In genomic region chr4:174225247-174226054, GRCh38 we compare ENCODE assay signal across 21 cellular contexts. TPM values are rescaled to one million over a fixed set of nuclear protein-coding genes. Genes with fewer than 3 reads are reported as not detected.
A peak's percentile ranks its signal among the peaks of the same experiment; 100 is the strongest.
DNase-seq lines count a peak whose midpoint lies in the region; ATAC-seq and TF ChIP-seq lines count a peak whose summit lies in the region.
"Had no signal": no experiment of that assay in that cellular context is flagged by ENCODE, and none has a peak within 500 bp of the region (broad histone marks: within the 10 kb centered on the region; RNA-seq: fewer than 3 reads in every experiment).

No MANE protein-coding gene starts in this region.

- peak; percentile 10; the same call in 1 of the 2 replicates for TF ChIP-seq RAD21 in SK-N-SH (IDR thresholded peaks at IDR 0.05; ENCODE audit: low read length)

- peak overlapping the region in 1 of 2 experiments; percentile 90; a peak in 2 of 4 replicates for H3K27ac ChIP-seq in SK-N-SH (ENCODE audit: low read depth in 2 of 2, low read length in 1 of 2)
- H3K27ac ChIP-seq: BLaER1 treated with 17β-estradiol and CSF1 and Interleukin-3, amounts not matched to agents 10 nM and 100 nM; PC-9 had no signal

- H3K27ac Mint-ChIP-seq in mesothelial cell of epicardium (peak overlapping the region; percentile 6), chondrocyte (ENCODE audit: unreplicated experiment) (no peak overlapping the region)
- H3K27ac Mint-ChIP-seq: CD4-positive, alpha-beta memory T cell; GM23338 had no signal

- DNase-seq in HEK293T (ENCODE audit: extremely low spot score) (peak; percentile 39), SK-N-SH (peak; percentile 56), mesothelial cell of epicardium (ENCODE audit: low spot score in 2 of 2, unreplicated experiment in 2 of 2) (no peak), chondrocyte (ENCODE audit: low spot score) (no peak), iPS-NIHi11 (ENCODE audit: low spot score) (no peak)
- no peak for DNase-seq in activated T-cell treated with anti-CD3 and anti-CD28 coated beads, Interleukin-2, amount 50 U/mL, for 1 hour
- DNase-seq: ACHN; Caco-2; CD4-positive, alpha-beta memory T cell; DND-41; MG63; NCI-H1417 treated with DMSO at 0.1 percent for 48 hours; NCI-H187; NCI-H69; PC-9; RPMI8226; SHP77 treated with DMSO at 0.1 percent for 48 hours had no signal

- peaks cover 0 to 16% of the 10 kb centered on the region in 2 experiments; a peak in 2 of 4 replicates for H3K4me1 ChIP-seq in SK-N-SH (ENCODE audit: control insufficient read depth in 1 of 2, insufficient read depth in 2 of 2, low read depth in 1 of 2, low read length in 1 of 2)
- H3K4me1 ChIP-seq: BLaER1 treated with 17β-estradiol and CSF1 and Interleukin-3, amounts not matched to agents 10 nM and 100 nM; Caco-2; HAP-1 had no signal

- CTCF ChIA-PET in HEK293T (lab: Yijun Ruan, JAX) (interaction anchor here (0.6 to 1.6 kb wide), 2 partner anchors 42 to 59 kb away, joined by 3 to 4 read pairs; no protein-coding TSS in a partner anchor), SK-N-SH (lab: Yijun Ruan, JAX) (interaction anchor here (2.1 kb wide), 1 partner anchor 94 kb away, joined by 7 read pairs; no protein-coding TSS in a partner anchor)

- H3K9ac ChIP-seq in SK-N-SH = no peak overlapping the region
- H3K9ac ChIP-seq: BLaER1 treated with 17β-estradiol and CSF1 and Interleukin-3, amounts not matched to agents 10 nM and 100 nM had no signal

- WGBS in SK-N-SH (ENCODE audit: low lambda C conversion rate) = 76% methylated on average over 10 of the region's 10 CpGs

- H2AFZ ChIP-seq in SK-N-SH (ENCODE audit: low read depth) = no peak overlapping the region
- H2AFZ ChIP-seq: GM23338, PC-9 had no signal

- no peaks in the 10 kb centered on the region for H3K36me3 Mint-ChIP-seq in mesothelial cell of epicardium
- H3K36me3 Mint-ChIP-seq in chondrocyte (ENCODE audit: low read depth) = no peaks in the 10 kb centered on the region
- H3K36me3 Mint-ChIP-seq: CD4-positive, alpha-beta memory T cell had no signal

- no peaks in the 10 kb centered on the region for H4K20me1 ChIP-seq in SK-N-SH (ENCODE audit: insufficient read depth)

- POLR2A ChIA-PET in HEK293T (lab: Yijun Ruan, JAX) = interaction anchor here (0.6 kb wide), 1 partner anchor 8 kb away, joined by 3 read pairs; no protein-coding TSS in a partner anchor
- POLR2A ChIA-PET in SK-N-SH (lab: Yijun Ruan, JAX) = no interaction called here

- TF ChIP-seq EP300 in SK-N-SH (IDR thresholded peaks at IDR 0.05; ENCODE audit: borderline replicate concordance in 1 of 2, low read depth in 1 of 2, low read length in 1 of 2) = peak in 1 of 2 experiments; percentile 66; a peak in 1 of 4 replicates

- TF ChIP-seq CTCF in SK-N-SH (IDR thresholded peaks at IDR 0.05) = no peak
- TF ChIP-seq CTCF in mesothelial cell of epicardium (IDR thresholded peaks at IDR 0.05; ENCODE audit: unreplicated experiment) = no peak
- no peak for TF ChIP-seq CTCF in chondrocyte (IDR thresholded peaks at IDR 0.05)

- H3K4me1 Mint-ChIP-seq in mesothelial cell of epicardium = peaks cover 10% of the 10 kb centered on the region
- no peaks in the 10 kb centered on the region for H3K4me1 Mint-ChIP-seq in chondrocyte (ENCODE audit: low read depth)
- H3K4me1 Mint-ChIP-seq: CD4-positive, alpha-beta memory T cell; GM23338 had no signal

- no peak overlapping the region for H3K4me2 ChIP-seq in SK-N-SH
- H3K4me2 ChIP-seq: BLaER1 treated with 17β-estradiol and CSF1 and Interleukin-3, amounts not matched to agents 10 nM and 100 nM; GM23338; PC-9 had no signal

- peaks cover 7% of the 10 kb centered on the region for H3F3A ChIP-seq in SK-N-SH (replicated peaks; ENCODE audit: insufficient read depth)

- no peaks in the 10 kb centered on the region for H3K9me2 ChIP-seq in SK-N-SH

- no peak for ATAC-seq in GM21447 (IDR thresholded peaks at IDR 0.05; ENCODE audit: unreplicated experiment)
- ATAC-seq: GM23338 had no signal

- H3K36me3 ChIP-seq in SK-N-SH (replicated peaks in 1 of 2; ENCODE audit: control insufficient read depth in 1 of 2, insufficient read depth in 2 of 2, low read length in 1 of 2) = no peaks in the 10 kb centered on the region
- H3K36me3 ChIP-seq: BLaER1 treated with 17β-estradiol and CSF1 and Interleukin-3, amounts not matched to agents 10 nM and 100 nM; HAP-1; MG63 had no signal

- H3K4me3 Mint-ChIP-seq in mesothelial cell of epicardium = no peak overlapping the region
- H3K4me3 Mint-ChIP-seq in chondrocyte (ENCODE audit: unreplicated experiment) = no peak overlapping the region
- H3K4me3 Mint-ChIP-seq: CD4-positive, alpha-beta memory T cell; GM23338 had no signal

- no peaks in the 10 kb centered on the region for H3K27me3 ChIP-seq in SK-N-SH (ENCODE audit: insufficient read depth)
- H3K27me3 ChIP-seq: MG63 had no signal

- no peak overlapping the region for H3K4me3 ChIP-seq in SK-N-SH (ENCODE audit: low read depth in 2 of 2, low read length in 1 of 2)
- H3K4me3 ChIP-seq: BLaER1 treated with 17β-estradiol and CSF1 and Interleukin-3, amounts not matched to agents 10 nM and 100 nM; GM23338; HAP-1; MG63; PC-9 had no signal

- H3K9me3 ChIP-seq in SK-N-SH = no peaks in the 10 kb centered on the region
- H3K9me3 ChIP-seq: BLaER1 treated with 17β-estradiol and CSF1 and Interleukin-3, amounts not matched to agents 10 nM and 100 nM; Caco-2; HAP-1; MG63 had no signal

- peaks cover 15% of the 10 kb centered on the region for H3K27me3 Mint-ChIP-seq in mesothelial cell of epicardium (ENCODE audit: low read depth)
- peaks cover 53% of the 10 kb centered on the region for H3K27me3 Mint-ChIP-seq in chondrocyte (ENCODE audit: low read depth)

- H3K9me3 Mint-ChIP-seq in mesothelial cell of epicardium (no peaks in the 10 kb centered on the region), chondrocyte (ENCODE audit: low read depth) (no peaks in the 10 kb centered on the region)
- H3K9me3 Mint-ChIP-seq: CD4-positive, alpha-beta memory T cell; GM23338 had no signal

- no peaks in the 10 kb centered on the region for H3K79me2 ChIP-seq in SK-N-SH (ENCODE audit: insufficient read depth)

TF ChIP-seq in HEK293T, 16 proteins besides CTCF, POLR2A, EP300 and RAD21:
- peak; percentile 87 for TF ChIP-seq CTBP1 (IDR thresholded peaks at IDR 0.05; ENCODE audit: borderline replicate concordance)
- TF ChIP-seq ZNF384 (IDR thresholded peaks at IDR 0.05) = peak; percentile 92
- no peak for TF ChIP-seq ARNT (IDR thresholded peaks at IDR 0.05)
- no peak for TF ChIP-seq SUZ12 (IDR thresholded peaks at IDR 0.05)
- TF ChIP-seq PKNOX1 (IDR thresholded peaks at IDR 0.05) = peak; percentile 46
- peak; percentile 74; the same call in 1 of the 2 replicates for TF ChIP-seq FOXM1 (IDR thresholded peaks at IDR 0.05; ENCODE audit: borderline replicate concordance)

TF ChIP-seq in SK-N-SH, 30 proteins besides CTCF, POLR2A, EP300 and RAD21 (continues in another document):
- TF ChIP-seq YY1 (IDR thresholded peaks at IDR 0.05; ENCODE audit: low read depth) (no peak), JUND (IDR thresholded peaks at IDR 0.05) (no peak), TEAD4 (IDR thresholded peaks at IDR 0.05; ENCODE audit: borderline replicate concordance, insufficient read depth) (no peak), FOXM1 (IDR thresholded peaks at IDR 0.05; ENCODE audit: low read depth) (no peak), EZH2phosphoT487 (IDR thresholded peaks at IDR 0.05; ENCODE audit: borderline replicate concordance, low read depth) (no peak), ELF1 (IDR thresholded peaks at IDR 0.05) (no peak), FOSL2 (IDR thresholded peaks at IDR 0.05; ENCODE audit: borderline replicate concordance, low read depth) (no peak), SMC3 (IDR thresholded peaks at IDR 0.05; ENCODE audit: low read depth, low read length) (no peak), POLR2AphosphoS5 (IDR thresholded peaks at IDR 0.05; ENCODE audit: low read depth, low read length) (no peak), FOXJ3 (CRISPR knock-in tag; IDR thresholded peaks at IDR 0.05) (peak; percentile 72), MEF2A (IDR thresholded peaks at IDR 0.05; ENCODE audit: borderline replicate concordance, low read depth) (no peak), CHD2 (IDR thresholded peaks at IDR 0.05; ENCODE audit: low read length, partially characterized antibody) (peak; percentile 76), REST (IDR thresholded peaks at IDR 0.05; ENCODE audit: low read depth, low read length) (no peak), SIN3A (IDR thresholded peaks at IDR 0.05; ENCODE audit: borderline replicate concordance, low read depth, low read length) (no peak), MXI1 (IDR thresholded peaks at IDR 0.05; ENCODE audit: low read depth, low read length) (no peak)

RNA-seq across cellular contexts. Expression of gene FBXO8, which starts 58.0 kb away (rescaled TPM):
- polyA plus RNA-seq in SK-N-SH (2012; rRNA removed) = 16.0 and 21.4 TPM in 2 replicates
- 21.7 and 21.9 TPM in 2 replicates for polyA plus RNA-seq in SK-N-SH (2012; cell fraction: cytosol; rRNA removed)
- 8.5 and 10.4 TPM in 2 replicates for polyA plus RNA-seq in SK-N-SH (2012; cell fraction: nucleus; rRNA removed)
- total RNA-seq in mesothelial cell of epicardium (12.6 to 15.6 TPM (median 13.5 TPM) in 3 replicates), chondrocyte (16.4 to 20.7 TPM (median 18.9 TPM) in 3 replicates)

RNA-seq across cellular contexts. Expression of gene CEP44, which starts 58.3 kb away (rescaled TPM):
- polyA plus RNA-seq in SK-N-SH (2012; rRNA removed) = 3.8 and 7.3 TPM in 2 replicates
- 5.0 and 5.4 TPM in 2 replicates for polyA plus RNA-seq in SK-N-SH (2012; cell fraction: cytosol; rRNA removed)
- 7.8 and 16.3 TPM in 2 replicates for polyA plus RNA-seq in SK-N-SH (2012; cell fraction: nucleus; rRNA removed)
- total RNA-seq in mesothelial cell of epicardium (21.7 to 24.1 TPM (median 22.0 TPM) in 3 replicates), chondrocyte (8.6 to 12.4 TPM (median 8.7 TPM) in 3 replicates)

Comparison
In these comparisons a context has a peak if more than half of its experiments do, and no peak if none do; other contexts are left out.
1. DNase-seq: peak in HEK293T (single experiment) and SK-N-SH (single experiment); none in mesothelial cell of epicardium (0 of 2), activated T-cell treated with anti-CD3 and anti-CD28 coated beads, Interleukin-2, amount 50 U/mL, for 1 hour (single experiment), chondrocyte (single experiment) and iPS-NIHi11 (single experiment).